Comparison of ENCODE assay signal across 4 cellular contexts in genomic region chr18:8396244-8396643, GRCh38.
"Had no signal": no experiment of that assay in that cellular context is flagged by ENCODE, and none has a peak within 500 bp of the region (broad histone marks: within the 10 kb centered on the region; RNA-seq: fewer than 3 reads in every experiment).

No MANE protein-coding gene starts in this region.

- H3K27ac Mint-ChIP-seq: GM23338, H9 had no signal

- ATAC-seq: GM23338 had no signal

- H3K9me3 Mint-ChIP-seq: GM23338, H9 had no signal

- H3K4me2 ChIP-seq: GM23338 had no signal

- H3K4me3 Mint-ChIP-seq: GM23338, H9 had no signal

- DNase-seq: H9, HCEC 1CT, IMR-90 had no signal

- H2AFZ ChIP-seq: GM23338 had no signal

- H3K4me3 ChIP-seq: GM23338 had no signal
